27 cellular contexts compared by ENCODE assay signal in genomic region chr21:35909456-35910178, GRCh38.
DNase-seq lines count a peak whose midpoint lies in the region; FAIRE-seq and TF ChIP-seq lines count a peak whose summit lies in the region.
"Had no signal": no experiment of that assay in that cellular context is flagged by ENCODE, and none has a peak within 500 bp of the region (broad histone marks: within the 10 kb centered on the region; RNA-seq: fewer than 3 reads in every experiment).

No MANE protein-coding gene starts in this region.

- H3K27me3 Mint-ChIP-seq in astrocyte (ENCODE audit: low read depth, unreplicated experiment) = no peaks in the 10 kb centered on the region

- H3F3A ChIP-seq in smooth muscle cell (ENCODE audit: low read depth) = peaks cover 9% of the 10 kb centered on the region

- no peaks in the 10 kb centered on the region for H4K20me1 ChIP-seq in astrocyte (ENCODE audit: insufficient read depth, low read length)
- H4K20me1 ChIP-seq in smooth muscle cell (ENCODE audit: low read depth) = no peaks in the 10 kb centered on the region
- no peaks in the 10 kb centered on the region for H4K20me1 ChIP-seq in Karpas-422 (ENCODE audit: insufficient read depth, low read depth, low read length)

- H3K4me1 ChIP-seq in astrocyte (ENCODE audit: insufficient read depth, low read length) (peaks cover 4% of the 10 kb centered on the region), smooth muscle cell (ENCODE audit: low read depth) (peaks cover 9% of the 10 kb centered on the region), Karpas-422 (ENCODE audit: low read length) (no peaks in the 10 kb centered on the region)
- H3K4me1 ChIP-seq: colonic mucosa had no signal

- H3K4me3 Mint-ChIP-seq in astrocyte (ENCODE audit: unreplicated experiment) = no peak overlapping the region
- H3K4me3 Mint-ChIP-seq: activated CD4-positive, alpha-beta memory T cell treated with anti-CD3 and anti-CD28 coated beads, Interleukin-2, amount 10 ng/mL, durations not matched to agents 7 days and 5 days; activated naive CD4-positive, alpha-beta T cell treated with anti-CD3 and anti-CD28 coated beads, Interleukin-2, amount 50 U/mL, for 24 hours; HFFc6; naive thymus-derived CD8-positive, alpha-beta T cell had no signal

- no peaks in the 10 kb centered on the region for H3K36me3 Mint-ChIP-seq in astrocyte (ENCODE audit: low read depth, unreplicated experiment)
- H3K36me3 Mint-ChIP-seq: activated naive CD4-positive, alpha-beta T cell treated with anti-CD3 and anti-CD28 coated beads, Interleukin-2, amount 50 U/mL, for 24 hours; naive thymus-derived CD8-positive, alpha-beta T cell had no signal

- no peak overlapping the region for H3K27ac Mint-ChIP-seq in astrocyte (ENCODE audit: unreplicated experiment)
- H3K27ac Mint-ChIP-seq: activated CD4-positive, alpha-beta memory T cell treated with anti-CD3 and anti-CD28 coated beads, Interleukin-2, amount 10 ng/mL, durations not matched to agents 7 days and 5 days; activated naive CD4-positive, alpha-beta T cell treated with anti-CD3 and anti-CD28 coated beads, Interleukin-2, amount 50 U/mL, for 24 hours; HFFc6; naive thymus-derived CD8-positive, alpha-beta T cell had no signal

- FAIRE-seq in astrocyte (lab: Jason Lieb, UNC) = peak; percentile 45
- FAIRE-seq: HTR-8/SVneo had no signal

- H3K4me3 ChIP-seq in astrocyte (ENCODE audit: insufficient read depth, low read depth, low read length) = no peak overlapping the region
- no peak overlapping the region for H3K4me3 ChIP-seq in smooth muscle cell
- no peak overlapping the region for H3K4me3 ChIP-seq in Karpas-422 (ENCODE audit: low read length)
- H3K4me3 ChIP-seq: cardiac muscle cell, colonic mucosa, heart left ventricle, skin epidermis, thoracic aorta had no signal

- TF ChIP-seq CTCF in astrocyte (IDR thresholded peaks at IDR 0.05; ENCODE audit: insufficient read depth, low read depth, low read length) = no peak
- no peak for TF ChIP-seq CTCF in smooth muscle cell (IDR thresholded peaks at IDR 0.05; ENCODE audit: borderline replicate concordance, insufficient read depth, poor library complexity, severe bottlenecking)

- H3K9ac ChIP-seq in astrocyte (ENCODE audit: low read length) (no peak overlapping the region), smooth muscle cell (ENCODE audit: low read depth) (no peak overlapping the region), Karpas-422 (ENCODE audit: low read length) (no peak overlapping the region)

- peaks cover 8% of the 10 kb centered on the region for H3K4me1 Mint-ChIP-seq in astrocyte (ENCODE audit: low read depth, unreplicated experiment)
- H3K4me1 Mint-ChIP-seq: activated CD4-positive, alpha-beta memory T cell treated with anti-CD3 and anti-CD28 coated beads, Interleukin-2, amount 10 ng/mL, durations not matched to agents 7 days and 5 days; activated naive CD4-positive, alpha-beta T cell treated with anti-CD3 and anti-CD28 coated beads, Interleukin-2, amount 50 U/mL, for 24 hours had no signal

- H3K4me2 ChIP-seq in astrocyte (ENCODE audit: low read length) = no peak overlapping the region
- no peak overlapping the region for H3K4me2 ChIP-seq in smooth muscle cell
- H3K4me2 ChIP-seq in Karpas-422 (ENCODE audit: low read depth, low read length, poor library complexity, severe bottlenecking) = no peak overlapping the region

- peak; percentile 73 for DNase-seq in HCEC 1CT
- peak; percentile 6 for DNase-seq in astrocyte (ENCODE audit: low read depth)
- peak; percentile 9 for DNase-seq in foreskin melanocyte
- DNase-seq in smooth muscle cell (lab: John Stamatoyannopoulos, UW; ENCODE audit: unreplicated experiment) = no peak
- DNase-seq in activated effector memory CD4-positive, alpha-beta T cell treated with anti-CD3 and anti-CD28 coated beads, Interleukin-2, amount 50 U/mL, for 16 hours = no peak
- DNase-seq in Karpas-422 = no peak
- no peak for DNase-seq in RKO (ENCODE audit: low spot score)
- DNase-seq in DMS53 (lab: John Stamatoyannopoulos, UW) = no peak
- DNase-seq: activated CD4-positive, alpha-beta memory T cell treated with anti-CD3 and anti-CD28 coated beads, Interleukin-2, amount 10 ng/mL, durations not matched to agents 7 days and 5 days; colonic mucosa; DMS79 treated with DMSO at 0.1 percent for 48 hours; effector CD8-positive, alpha-beta T cell; heart left ventricle; HFFc6; left cardiac atrium; naive thymus-derived CD8-positive, alpha-beta T cell; NCI-H1436 treated with DMSO at 0.1 percent for 48 hours; NCI-H226; NCI-H526 treated with DMSO at 0.1 percent for 48 hours; NK-92 treated with Interleukin-12 subunit alpha and Interleukin-12 subunit beta, amount 100 ng/mL, for 24 hours; SHP77; stimulated activated naive CD8-positive, alpha-beta T cell treated with anti-CD3 and anti-CD28 coated beads, Interleukin-15, Interleukin-2, amounts not matched to agents 100 U/mL and 50 U/mL, for 24 hours had no signal

- no peaks in the 10 kb centered on the region for H3K79me2 ChIP-seq in astrocyte (ENCODE audit: insufficient read depth, low read length)
- no peaks in the 10 kb centered on the region for H3K79me2 ChIP-seq in smooth muscle cell (ENCODE audit: low read depth)
- H3K79me2 ChIP-seq in Karpas-422 (ENCODE audit: low read length) = no peaks in the 10 kb centered on the region

- H3K27me3 ChIP-seq in astrocyte (ENCODE audit: insufficient read depth, low read length) = peaks cover 3% of the 10 kb centered on the region
- H3K27me3 ChIP-seq in smooth muscle cell (ENCODE audit: low read depth) = no peaks in the 10 kb centered on the region
- 0 out of 2 replicates have a peak, but pooled peaks cover 2% of the 10 kb centered on the region for H3K27me3 ChIP-seq in Karpas-422 (ENCODE audit: low read length)
- H3K27me3 ChIP-seq: colonic mucosa had no signal

- H3K9me2 ChIP-seq in Karpas-422 (replicated peaks; ENCODE audit: insufficient read depth, low read length) = no peaks in the 10 kb centered on the region

- H3K9me3 ChIP-seq in astrocyte (ENCODE audit: insufficient read depth, low read depth, low read length) (no peaks in the 10 kb centered on the region), smooth muscle cell (replicated peaks; ENCODE audit: low read depth) (no peaks in the 10 kb centered on the region), Karpas-422 (ENCODE audit: low read length) (no peaks in the 10 kb centered on the region)
- H3K9me3 ChIP-seq: colonic mucosa, heart left ventricle, thoracic aorta had no signal

- H3K9me3 Mint-ChIP-seq in astrocyte (ENCODE audit: unreplicated experiment) = no peaks in the 10 kb centered on the region
- H3K9me3 Mint-ChIP-seq: activated CD4-positive, alpha-beta memory T cell treated with anti-CD3 and anti-CD28 coated beads, Interleukin-2, amount 10 ng/mL, durations not matched to agents 7 days and 5 days; activated naive CD4-positive, alpha-beta T cell treated with anti-CD3 and anti-CD28 coated beads, Interleukin-2, amount 50 U/mL, for 24 hours; HFFc6 had no signal

- WGBS in smooth muscle cell (ENCODE audit: low lambda C conversion rate) = 56% methylated on average over 1 of the region's 1 CpG

- no peak overlapping the region for H2AFZ ChIP-seq in astrocyte (ENCODE audit: low read depth, low read length)
- H2AFZ ChIP-seq in smooth muscle cell (ENCODE audit: low read depth) = peak overlapping the region; percentile 75
- H2AFZ ChIP-seq in Karpas-422 (ENCODE audit: low read length) = no peak overlapping the region

- no peaks in the 10 kb centered on the region for H3K36me3 ChIP-seq in astrocyte (ENCODE audit: insufficient read depth, low read length)
- no peaks in the 10 kb centered on the region for H3K36me3 ChIP-seq in smooth muscle cell (ENCODE audit: low read depth)
- H3K36me3 ChIP-seq in Karpas-422 (ENCODE audit: insufficient read depth, low read length) = no peaks in the 10 kb centered on the region
- H3K36me3 ChIP-seq: cardiac muscle cell, colonic mucosa, heart left ventricle, thoracic aorta had no signal

- no peak overlapping the region for H3K27ac ChIP-seq in astrocyte (ENCODE audit: low read depth, low read length)
- H3K27ac ChIP-seq in smooth muscle cell (ENCODE audit: low read depth) = peak overlapping the region; percentile 10
- no peak overlapping the region for H3K27ac ChIP-seq in Karpas-422 (ENCODE audit: low read length)
- H3K27ac ChIP-seq: cardiac muscle cell, colonic mucosa, heart left ventricle, skin epidermis, thoracic aorta had no signal

Comparison
In these comparisons a context has a peak if more than half of its experiments do, and no peak if none do; other contexts are left out.
1. DNase-seq: peak in HCEC 1CT (single experiment), astrocyte (single experiment) and foreskin melanocyte (single experiment); none in smooth muscle cell (single experiment), activated effector memory CD4-positive, alpha-beta T cell treated with anti-CD3 and anti-CD28 coated beads, Interleukin-2, amount 50 U/mL, for 16 hours (single experiment), Karpas-422 (single experiment), RKO (single experiment) and DMS53 (single experiment).